In genomic region chr17:69326302-69327059, GRCh38 we compare ENCODE assay signal across 8 cellular contexts. TPM values are rescaled to one million over a fixed set of nuclear protein-coding genes. Genes with fewer than 3 reads are reported as not detected.
DNase-seq lines count a peak whose midpoint lies in the region; ATAC-seq and TF ChIP-seq lines count a peak whose summit lies in the region.

No MANE protein-coding gene starts in this region.

- no peak for TF ChIP-seq RAD21 in HCT116 (IDR thresholded peaks at IDR 0.05; ENCODE audit: low read depth)

- H4K20me1 ChIP-seq in HCT116 (ENCODE audit: insufficient read depth) (no peaks in the 10 kb centered on the region), OCI-LY1 (ENCODE audit: insufficient read depth, low read length) (no peaks in the 10 kb centered on the region)

- TF ChIP-seq POLR2A in HCT116 (IDR thresholded peaks at IDR 0.05; ENCODE audit: borderline replicate concordance, extremely low read depth, insufficient read depth, insufficient read length) (no peak), suprapubic skin (IDR thresholded peaks at IDR 0.05) (no peak)

- BruUV-seq in HCT116 (replicated peaks; lab: Mats Ljungman, UMichigan): TSS peak; percentile 53

- TF ChIP-seq CTCF in HCT116 (IDR thresholded peaks at IDR 0.05 in 2 of 3, conservative IDR thresholded peaks at IDR 0.05 in 1 of 3; ENCODE audit: borderline replicate concordance in 1 of 3, insufficient read depth in 1 of 3, low read depth in 2 of 3, low read length in 2 of 3): no peak
- TF ChIP-seq CTCF in OCI-LY1 (IDR thresholded peaks at IDR 0.05; ENCODE audit: low read length): no peak
- no peak for TF ChIP-seq CTCF in coronary artery (IDR thresholded peaks at IDR 0.05)
- no peak for TF ChIP-seq CTCF in lung (IDR thresholded peaks at IDR 0.05; ENCODE audit: control extremely low read depth, extremely low read depth)
- no peak for TF ChIP-seq CTCF in suprapubic skin (IDR thresholded peaks at IDR 0.05)

- H2AFZ ChIP-seq in HCT116 (ENCODE audit: low read depth, low read length, poor library complexity, severe bottlenecking): peak overlapping the region; percentile 39
- H2AFZ ChIP-seq in OCI-LY1 (ENCODE audit: low read length): no peak overlapping the region

- H3K4me2 ChIP-seq in HCT116 (ENCODE audit: low read length) (peak overlapping the region; percentile 93), OCI-LY1 (ENCODE audit: low read length) (peak overlapping the region; percentile 69)

- H3K9me2 ChIP-seq in HCT116 (ENCODE audit: insufficient read depth) (no peaks in the 10 kb centered on the region), OCI-LY1 (ENCODE audit: low read depth, low read length) (no peaks in the 10 kb centered on the region)

- H3K79me2 ChIP-seq in HCT116 (ENCODE audit: insufficient read depth, low read length) (no peaks in the 10 kb centered on the region), OCI-LY1 (ENCODE audit: insufficient read depth, low read length) (no peaks in the 10 kb centered on the region)

- intact Hi-C loops in HCT116 (cut with micrococcal nuclease): no loop called here

- ATAC-seq in HCT116: peak; percentile 39
- peak; percentile 7 for ATAC-seq in lung (ENCODE audit: insufficient read depth, low FRiP score)

- CTCF ChIA-PET in HCT116 (lab: Charles Lee): interaction anchor here (0.9 to 2.0 kb wide), 4 partner anchors 9 to 199 kb away, joined by 3 to 18 read pairs (median 6); no protein-coding TSS in a partner anchor

- WGBS in lung, 2 donors: 1% methylated on average over 47 to 54 of the region's 54 CpGs
- under 1% methylated on average over 26 of the region's 54 CpGs for WGBS in suprapubic skin

- H3K4me1 ChIP-seq in HCT116 (ENCODE audit: control insufficient read depth in 1 of 2, insufficient read depth in 2 of 2, low read length in 2 of 2): peaks cover 8 to 15% of the 10 kb centered on the region in 2 experiments
- peaks cover 18% of the 10 kb centered on the region for H3K4me1 ChIP-seq in OCI-LY1 (ENCODE audit: insufficient read depth, low read length, severe bottlenecking)
- H3K4me1 ChIP-seq in lung (ENCODE audit: control insufficient read depth in 2 of 2, insufficient read depth in 2 of 2, low read length in 2 of 2): no peaks in the 10 kb centered on the region
- H3K4me1 ChIP-seq in suprapubic skin: peaks cover 19% of the 10 kb centered on the region

- no peaks in the 10 kb centered on the region for H3K36me3 ChIP-seq in HCT116 (ENCODE audit: control insufficient read depth in 1 of 2, insufficient read depth in 2 of 2, low read length in 2 of 2)
- H3K36me3 ChIP-seq in OCI-LY1 (ENCODE audit: insufficient read depth, low read length): no peaks in the 10 kb centered on the region
- H3K36me3 ChIP-seq in lung (ENCODE audit: control insufficient read depth in 2 of 2, insufficient read depth in 2 of 2, low read length in 2 of 2): no peaks in the 10 kb centered on the region
- no peaks in the 10 kb centered on the region for H3K36me3 ChIP-seq in suprapubic skin

- H3K9me3 ChIP-seq in HCT116 (ENCODE audit: control insufficient read depth in 1 of 2, insufficient read depth in 1 of 2, low read depth in 1 of 2, low read length in 2 of 2) (no peaks in the 10 kb centered on the region), OCI-LY1 (ENCODE audit: low read length) (no peaks in the 10 kb centered on the region), lung (ENCODE audit: control insufficient read depth in 2 of 2, insufficient read depth in 1 of 2, low read length in 1 of 2) (no peaks in the 10 kb centered on the region), suprapubic skin (no peaks in the 10 kb centered on the region)

- H3K9ac ChIP-seq in HCT116 (ENCODE audit: low read length) (peak overlapping the region; percentile 48), OCI-LY1 (ENCODE audit: low read length) (peak overlapping the region; percentile 65)

- no peak for TF ChIP-seq EP300 in suprapubic skin (IDR thresholded peaks at IDR 0.05)

- peak; percentile 59 for DNase-seq in NCI-H2171 treated with DMSO at 0.1 percent for 48 hours (lab: John Stamatoyannopoulos, UW)
- DNase-seq in NCI-H2171 (lab: John Stamatoyannopoulos, UW): no peak
- no peak for DNase-seq in HCT116 (ENCODE audit: low read depth, low spot score)
- peak; percentile 73 for DNase-seq in coronary artery (ENCODE audit: low spot score)
- DNase-seq in lung (ENCODE audit: low spot score): no peak
- peak in 1 of 2 donors; percentile 78 for DNase-seq in suprapubic skin (ENCODE audit: low spot score in 2 of 2)
- DNase-seq in UCSD-AML1 (lab: John Stamatoyannopoulos, UW; ENCODE audit: unreplicated experiment): no peak

- POLR2A ChIA-PET in HCT116 (lab: Charles Lee): interaction anchor here (0.9 to 1.3 kb wide), 3 partner anchors 9 to 39 kb away, joined by 3 to 5 read pairs (median 4); no protein-coding TSS in a partner anchor

- H3F3A ChIP-seq in OCI-LY1 (ENCODE audit: insufficient read depth, low read length): no peaks in the 10 kb centered on the region

- H3K4me3 ChIP-seq in HCT116 (replicated peaks in 1 of 2; ENCODE audit: low read depth in 1 of 2, low read length in 2 of 2) (peak overlapping the region; percentile 59 to 67), OCI-LY1 (ENCODE audit: low read depth, low read length, poor library complexity, severe bottlenecking) (peak overlapping the region; percentile 68), coronary artery (peak overlapping the region; percentile 76), lung (peak overlapping the region; percentile 97), suprapubic skin (peak overlapping the region; percentile 84)

- RAD21 ChIA-PET in HCT116 (lab: Charles Lee; ENCODE audit: low non-redundant PET in 1 of 2, low total read pairs in 2 of 2, uncharacterized antibody in 2 of 2, unreplicated experiment in 2 of 2): interaction anchor here (0.6 to 1.2 kb wide), 2 partner anchors 32 to 79 kb away, joined by 3 read pairs; no protein-coding TSS in a partner anchor

- H3K27me3 ChIP-seq in HCT116 (ENCODE audit: insufficient read depth, low read length) (no peaks in the 10 kb centered on the region), OCI-LY1 (ENCODE audit: insufficient read depth, low read length) (no peaks in the 10 kb centered on the region), lung (ENCODE audit: control insufficient read depth, insufficient read depth) (no peaks in the 10 kb centered on the region), suprapubic skin (no peaks in the 10 kb centered on the region)

- peak overlapping the region; percentile 32; the same call in 1 of the 2 replicates for H3K27ac ChIP-seq in HCT116 (ENCODE audit: low read depth, low read length)
- no peak overlapping the region for H3K27ac ChIP-seq in OCI-LY1 (ENCODE audit: low read depth, low read length, poor library complexity, severe bottlenecking)
- peak overlapping the region; percentile 70 to 77 for H3K27ac ChIP-seq in coronary artery
- H3K27ac ChIP-seq in lung (ENCODE audit: low read depth in 1 of 2, low read length in 1 of 2): peak overlapping the region; percentile 71 to 92
- H3K27ac ChIP-seq in suprapubic skin: peak overlapping the region; percentile 97

TF ChIP-seq in HCT116, 20 proteins besides CTCF, POLR2A, EP300 and RAD21:
- TF ChIP-seq ELF1 (IDR thresholded peaks at IDR 0.05; ENCODE audit: borderline replicate concordance, low read depth) (no peak), ZBTB33 (IDR thresholded peaks at IDR 0.05; ENCODE audit: extremely low read depth, insufficient replicate concordance, low read length) (no peak), SP1 (IDR thresholded peaks at IDR 0.05; ENCODE audit: low read depth) (no peak), POLR2AphosphoS5 (IDR thresholded peaks at IDR 0.05; ENCODE audit: low read depth, low read length) (no peak), EZH2phosphoT487 (IDR thresholded peaks at IDR 0.05; ENCODE audit: borderline replicate concordance) (no peak), SRF (IDR thresholded peaks at IDR 0.05; ENCODE audit: low read depth) (no peak), EZH2 (IDR thresholded peaks at IDR 0.05) (no peak), EGR1 (IDR thresholded peaks at IDR 0.05; ENCODE audit: low read depth) (no peak), FOSL1 (IDR thresholded peaks at IDR 0.05; ENCODE audit: low read depth) (no peak), ATF3 (IDR thresholded peaks at IDR 0.05) (no peak), CEBPB (IDR thresholded peaks at IDR 0.05; ENCODE audit: low read depth) (no peak), TCF7L2 (IDR thresholded peaks at IDR 0.05; ENCODE audit: borderline replicate concordance, extremely low read depth, insufficient read depth, insufficient read length) (no peak), SIN3A (IDR thresholded peaks at IDR 0.05; ENCODE audit: low read depth) (no peak; the same call in 1 of the 2 replicates), YY1 (IDR thresholded peaks at IDR 0.05; ENCODE audit: extremely low read depth, insufficient replicate concordance, low read depth, low read length) (no peak)
- TF ChIP-seq, protein P1, sequence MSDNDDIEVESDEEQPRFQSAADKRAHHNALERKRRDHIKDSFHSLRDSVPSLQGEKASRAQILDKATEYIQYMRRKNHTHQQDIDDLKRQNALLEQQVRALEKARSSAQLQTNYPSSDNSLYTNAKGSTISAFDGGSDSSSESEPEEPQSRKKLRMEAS (IDR thresholded peaks at IDR 0.05): no peak

RNA-seq across cellular contexts. Expression of gene ABCA5, which starts 0.5 kb away (rescaled TPM):
- total RNA-seq in HCT116 (2021; ENCODE audit: unreplicated experiment) (6.8 TPM), lung (10 to 100 TPM; 16.8 to 76.3 TPM), suprapubic skin (100 to 1,000 TPM in 1 of 4 donors, 10 to 100 TPM in 3; 48.9 to 211 (median 62.9) TPM)
- polyA plus RNA-seq in HCT116 (2012): 1.4 and 2.4 TPM in 2 replicates
- 10 to 100 TPM in 1 of 2 donors, 1 to 10 TPM in 1; 4.8 to 22.8 TPM for polyA plus RNA-seq in lung

Comparison
In these comparisons a context has a peak if more than half of its experiments do, and no peak if none do; other contexts are left out.
1. DNase-seq: peak in NCI-H2171 treated with DMSO at 0.1 percent for 48 hours (single experiment) and coronary artery (single experiment); none in NCI-H2171 (single experiment), HCT116 (single experiment), lung (single experiment) and UCSD-AML1 (single experiment).
2. Peak in every context shown above with its lines, with median percentiles within 50 percentile points of each other: H3K4me3 ChIP-seq.